In genomic region chr18:10361660-10362059, GRCh38 we compare ENCODE assay signal across 9 cellular contexts.
"Had no signal": no experiment of that assay in that cellular context is flagged by ENCODE, and none has a peak within 500 bp of the region (broad histone marks: within the 10 kb centered on the region; RNA-seq: fewer than 3 reads in every experiment).

No MANE protein-coding gene starts in this region.

- H3K36me3 ChIP-seq: HAP-1 had no signal

- H2AFZ ChIP-seq: GM23248, GM23338 had no signal

- H3K4me1 Mint-ChIP-seq: GM23338, H9 had no signal

- H3K9me3 ChIP-seq: HAP-1 had no signal

- H3K27ac Mint-ChIP-seq: GM23338, H9, HFFc6 had no signal

- H3K9ac ChIP-seq: GM23248 had no signal

- H3K27ac ChIP-seq: GM23248 had no signal

- H3K4me3 ChIP-seq: GM23248, GM23338, HAP-1 had no signal

- H3K4me3 Mint-ChIP-seq: GM23338, H9, HFFc6 had no signal

- ATAC-seq: GM23338, HCT116 had no signal

- DNase-seq: GM23248, GOT3, H7, H9, HCEC 1CT, HFFc6 had no signal

- H3K4me2 ChIP-seq: GM23338 had no signal

- H3K4me1 ChIP-seq: HAP-1 had no signal
